Comparison of ENCODE assay signal across 22 cellular contexts in the genomic region with DNA sequence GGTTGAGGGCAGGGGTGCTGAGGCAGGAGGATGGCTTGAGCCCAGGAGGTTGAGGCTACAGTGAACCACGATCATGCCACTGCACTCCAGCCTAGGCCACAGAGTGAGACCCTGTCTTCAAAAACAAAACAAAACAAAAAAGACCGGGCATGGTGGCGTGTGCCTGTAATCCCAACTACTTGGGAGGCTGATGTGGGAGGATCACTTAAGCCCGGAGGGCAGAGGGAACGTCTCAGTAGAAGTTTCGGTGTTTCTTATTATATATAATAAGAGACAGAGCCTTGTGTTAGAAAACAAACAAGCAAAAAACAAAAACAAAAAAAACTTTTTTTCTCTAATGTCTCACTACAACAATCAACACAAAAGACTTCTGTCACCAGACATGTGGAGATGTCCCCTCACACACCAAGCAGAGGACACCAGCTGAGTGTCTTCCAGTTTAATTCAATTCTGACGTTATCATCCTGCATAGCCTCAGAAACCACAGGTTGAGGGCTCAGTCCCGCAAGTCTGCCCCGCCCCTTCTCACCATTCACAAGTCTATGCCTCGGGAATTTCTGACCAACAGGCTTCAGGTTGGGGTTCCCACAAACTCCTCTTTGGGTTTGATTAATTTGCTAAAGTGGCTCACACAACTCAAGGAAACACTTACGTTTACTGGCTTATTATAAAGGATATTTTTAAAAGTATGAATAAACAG. TPM values are rescaled to one million over a fixed set of nuclear protein-coding genes. Genes with fewer than 3 reads are reported as not detected.
"Had no signal": no experiment of that assay in that cellular context is flagged by ENCODE, and none has a peak within 500 bp of the region (broad histone marks: within the 10 kb centered on the region; RNA-seq: fewer than 3 reads in every experiment).

No MANE protein-coding gene starts in this region.

- H3K4me1 ChIP-seq: gastrocnemius medialis, left ventricle myocardium inferior, thyroid gland had no signal

- H3K4me3 Mint-ChIP-seq: activated CD4-positive, alpha-beta memory T cell treated with anti-CD3 and anti-CD28 coated beads, Interleukin-2, amount 10 ng/mL, durations not matched to agents 7 days and 5 days; activated CD8-positive, alpha-beta memory T cell treated with anti-CD3 and anti-CD28 coated beads, Interleukin-2, amount 10 ng/mL, durations not matched to agents 7 days and 5 days; immature natural killer cell; neural crest cell; T-helper 2 cell treated with Interferon-gamma antibody and Interleukin-4, amounts not matched to agents 5 μg/mL and 100 μg/mL, for 36 hours had no signal

- ATAC-seq: activated CD8-positive, alpha-beta memory T cell treated with anti-CD3 and anti-CD28 coated beads, Interleukin-2, amount 10 ng/mL, durations not matched to agents 7 days and 5 days; gastrocnemius medialis had no signal

- H3K36me3 ChIP-seq: gastrocnemius medialis, left ventricle myocardium inferior, thyroid gland had no signal

- H3K4me3 ChIP-seq: coronary artery, gastrocnemius medialis, left ventricle myocardium inferior, thyroid gland had no signal

- H3K27ac Mint-ChIP-seq: activated CD4-positive, alpha-beta memory T cell treated with anti-CD3 and anti-CD28 coated beads, Interleukin-2, amount 10 ng/mL, durations not matched to agents 7 days and 5 days; activated CD8-positive, alpha-beta memory T cell treated with anti-CD3 and anti-CD28 coated beads, Interleukin-2, amount 10 ng/mL, durations not matched to agents 7 days and 5 days; immature natural killer cell; progenitor cell of endocrine pancreas; T-helper 2 cell treated with Interferon-gamma antibody and Interleukin-4, amounts not matched to agents 5 μg/mL and 100 μg/mL, for 36 hours had no signal

- H3K27me3 Mint-ChIP-seq: activated CD4-positive, alpha-beta memory T cell treated with anti-CD3 and anti-CD28 coated beads, Interleukin-2, amount 10 ng/mL, durations not matched to agents 7 days and 5 days; activated CD8-positive, alpha-beta memory T cell treated with anti-CD3 and anti-CD28 coated beads, Interleukin-2, amount 10 ng/mL, durations not matched to agents 7 days and 5 days had no signal

- H3K27ac ChIP-seq: coronary artery, gastrocnemius medialis, left ventricle myocardium inferior, thyroid gland had no signal

- H3K36me3 Mint-ChIP-seq: activated CD8-positive, alpha-beta memory T cell treated with anti-CD3 and anti-CD28 coated beads, Interleukin-2, amount 10 ng/mL, durations not matched to agents 7 days and 5 days had no signal

- H3K9me3 Mint-ChIP-seq: activated CD4-positive, alpha-beta memory T cell treated with anti-CD3 and anti-CD28 coated beads, Interleukin-2, amount 10 ng/mL, durations not matched to agents 7 days and 5 days; neural crest cell; T-helper 2 cell treated with Interferon-gamma antibody and Interleukin-4, amounts not matched to agents 5 μg/mL and 100 μg/mL, for 36 hours had no signal

- DNase-seq: activated CD4-positive, alpha-beta memory T cell treated with anti-CD3 and anti-CD28 coated beads, Interleukin-2, amount 10 ng/mL, durations not matched to agents 7 days and 5 days; activated CD4-positive, CD25-positive, alpha-beta regulatory T cell; activated CD8-positive, alpha-beta memory T cell treated with anti-CD3 and anti-CD28 coated beads, Interleukin-2, amount 10 ng/mL, durations not matched to agents 7 days and 5 days; activated naive CD4-positive, alpha-beta T cell; gastrocnemius medialis; head of caudate nucleus; immature natural killer cell; kidney glomerular epithelial cell; left ventricle myocardium inferior; mammary epithelial cell; stimulated activated CD4-positive, alpha-beta T cell treated with anti-CD3 and anti-CD28 coated beads, Interleukin-2, amount 100 ng/mL, for 24 hours; stimulated activated naive CD4-positive, alpha-beta T cell treated with Interleukin-2 at 50 U/mL for 16 hours had no signal

- FAIRE-seq: endometrium, urothelium cell line had no signal

- H3K4me1 Mint-ChIP-seq: activated CD8-positive, alpha-beta memory T cell treated with anti-CD3 and anti-CD28 coated beads, Interleukin-2, amount 10 ng/mL, durations not matched to agents 7 days and 5 days; immature natural killer cell; neural crest cell had no signal

- H3K27me3 ChIP-seq: thyroid gland had no signal

- H3K9me3 ChIP-seq: gastrocnemius medialis, left ventricle myocardium inferior, thyroid gland had no signal

RNA-seq across cellular contexts. Expression of a gene that starts 42.2 kb away (rescaled TPM):
- total RNA-seq: activated CD4-positive, alpha-beta memory T cell treated with anti-CD3 and anti-CD28 coated beads, Interleukin-2, amount 10 ng/mL, durations not matched to agents 7 days and 5 days; activated CD8-positive, alpha-beta memory T cell treated with anti-CD3 and anti-CD28 coated beads, Interleukin-2, amount 10 ng/mL, durations not matched to agents 7 days and 5 days; esophagus mucosa; mammary epithelial cell; neural crest cell; osteoblast; progenitor cell of endocrine pancreas; subcutaneous adipose tissue; thyroid gland had no signal
- polyA plus RNA-seq: immature natural killer cell, mammary epithelial cell had no signal
